ENCODE assay signal across 1 cellular context in the genomic region with DNA sequence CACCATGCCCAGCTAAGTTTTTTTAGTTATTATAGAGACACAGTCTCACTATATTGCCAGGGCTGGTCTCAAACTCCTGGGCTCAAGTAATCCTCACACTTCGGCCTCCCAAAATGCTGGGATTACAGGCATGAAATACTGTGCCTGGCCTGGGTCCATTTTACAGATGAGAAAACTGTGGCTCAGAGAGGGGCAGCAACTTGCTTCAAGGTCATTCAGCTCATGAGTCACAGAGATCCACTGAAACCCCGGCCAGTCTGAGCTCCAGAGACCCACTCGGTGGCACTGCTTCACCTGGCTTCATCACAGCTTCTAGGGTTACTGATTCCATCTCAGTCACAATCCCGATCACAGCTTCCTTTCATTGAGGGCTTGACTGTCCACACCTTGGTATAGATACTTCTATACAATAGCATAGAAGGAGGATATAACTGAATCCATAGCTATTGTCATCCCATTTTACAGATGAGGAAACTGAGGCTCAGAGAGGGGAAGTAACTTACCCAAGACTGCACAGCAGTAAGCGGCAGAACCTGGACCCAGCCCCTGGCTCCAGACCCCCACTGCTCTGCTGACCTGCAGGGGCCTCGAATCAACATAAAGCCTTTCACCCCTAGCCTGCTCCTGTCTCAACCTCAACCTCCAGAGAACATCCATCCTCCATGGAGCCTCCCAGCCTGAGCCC.
TF ChIP-seq lines count a peak whose summit lies in the region.

No MANE protein-coding gene starts in this region.

TF ChIP-seq in HepG2, 621 proteins besides CTCF, POLR2A, EP300 and RAD21:
- TF ChIP-seq CBX2 (IDR thresholded peaks at IDR 0.05; ENCODE audit: low read depth, low read length) (no peak), CBX2 (CRISPR knock-in tag; IDR thresholded peaks at IDR 0.05; ENCODE audit: low read depth) (no peak), ZBTB21 (CRISPR knock-in tag; IDR thresholded peaks at IDR 0.05) (no peak), MYC (CRISPR knock-in tag; IDR thresholded peaks at IDR 0.05; ENCODE audit: borderline replicate concordance) (0 out of 2 replicates have a peak, but pooled peaks have one; percentile 26), ZMYM3 (CRISPR knock-in tag; IDR thresholded peaks at IDR 0.05) (peak; percentile 71; the same call in 1 of the 2 replicates), TP53 (CRISPR knock-in tag; conservative IDR thresholded peaks at IDR 0.05) (0 out of 2 replicates have a peak, but pooled peaks have one; percentile 23), ADNP (CRISPR knock-in tag; IDR thresholded peaks at IDR 0.05) (0 out of 2 replicates have a peak, but pooled peaks have one; percentile 18), ZNF3 (CRISPR knock-in tag; IDR thresholded peaks at IDR 0.05) (no peak), ZNF672 (CRISPR knock-in tag; IDR thresholded peaks at IDR 0.05) (no peak), ZNF543 (CRISPR knock-in tag; IDR thresholded peaks at IDR 0.05) (no peak), ZNF768 (CRISPR knock-in tag; IDR thresholded peaks at IDR 0.05) (peak; percentile 96), SIN3B (IDR thresholded peaks at IDR 0.05; ENCODE audit: low read length) (no peak), KDM1A (CRISPR knock-in tag; IDR thresholded peaks at IDR 0.05) (0 out of 2 replicates have a peak, but pooled peaks have one; percentile 41), ZNF629 (CRISPR knock-in tag; conservative IDR thresholded peaks at IDR 0.05) (peak; percentile 89), RCOR2 (CRISPR knock-in tag; IDR thresholded peaks at IDR 0.05) (peak; percentile 59; the same call in 1 of the 2 replicates), ZNF547 (CRISPR knock-in tag; IDR thresholded peaks at IDR 0.05) (0 out of 2 replicates have a peak, but pooled peaks have one; percentile 3), SNAPC2 (CRISPR knock-in tag; IDR thresholded peaks at IDR 0.05) (no peak), TBX2 (CRISPR knock-in tag; IDR thresholded peaks at IDR 0.05; ENCODE audit: borderline replicate concordance) (0 out of 2 replicates have a peak, but pooled peaks have one; percentile 14)
- TF ChIP-seq, protein P1, sequence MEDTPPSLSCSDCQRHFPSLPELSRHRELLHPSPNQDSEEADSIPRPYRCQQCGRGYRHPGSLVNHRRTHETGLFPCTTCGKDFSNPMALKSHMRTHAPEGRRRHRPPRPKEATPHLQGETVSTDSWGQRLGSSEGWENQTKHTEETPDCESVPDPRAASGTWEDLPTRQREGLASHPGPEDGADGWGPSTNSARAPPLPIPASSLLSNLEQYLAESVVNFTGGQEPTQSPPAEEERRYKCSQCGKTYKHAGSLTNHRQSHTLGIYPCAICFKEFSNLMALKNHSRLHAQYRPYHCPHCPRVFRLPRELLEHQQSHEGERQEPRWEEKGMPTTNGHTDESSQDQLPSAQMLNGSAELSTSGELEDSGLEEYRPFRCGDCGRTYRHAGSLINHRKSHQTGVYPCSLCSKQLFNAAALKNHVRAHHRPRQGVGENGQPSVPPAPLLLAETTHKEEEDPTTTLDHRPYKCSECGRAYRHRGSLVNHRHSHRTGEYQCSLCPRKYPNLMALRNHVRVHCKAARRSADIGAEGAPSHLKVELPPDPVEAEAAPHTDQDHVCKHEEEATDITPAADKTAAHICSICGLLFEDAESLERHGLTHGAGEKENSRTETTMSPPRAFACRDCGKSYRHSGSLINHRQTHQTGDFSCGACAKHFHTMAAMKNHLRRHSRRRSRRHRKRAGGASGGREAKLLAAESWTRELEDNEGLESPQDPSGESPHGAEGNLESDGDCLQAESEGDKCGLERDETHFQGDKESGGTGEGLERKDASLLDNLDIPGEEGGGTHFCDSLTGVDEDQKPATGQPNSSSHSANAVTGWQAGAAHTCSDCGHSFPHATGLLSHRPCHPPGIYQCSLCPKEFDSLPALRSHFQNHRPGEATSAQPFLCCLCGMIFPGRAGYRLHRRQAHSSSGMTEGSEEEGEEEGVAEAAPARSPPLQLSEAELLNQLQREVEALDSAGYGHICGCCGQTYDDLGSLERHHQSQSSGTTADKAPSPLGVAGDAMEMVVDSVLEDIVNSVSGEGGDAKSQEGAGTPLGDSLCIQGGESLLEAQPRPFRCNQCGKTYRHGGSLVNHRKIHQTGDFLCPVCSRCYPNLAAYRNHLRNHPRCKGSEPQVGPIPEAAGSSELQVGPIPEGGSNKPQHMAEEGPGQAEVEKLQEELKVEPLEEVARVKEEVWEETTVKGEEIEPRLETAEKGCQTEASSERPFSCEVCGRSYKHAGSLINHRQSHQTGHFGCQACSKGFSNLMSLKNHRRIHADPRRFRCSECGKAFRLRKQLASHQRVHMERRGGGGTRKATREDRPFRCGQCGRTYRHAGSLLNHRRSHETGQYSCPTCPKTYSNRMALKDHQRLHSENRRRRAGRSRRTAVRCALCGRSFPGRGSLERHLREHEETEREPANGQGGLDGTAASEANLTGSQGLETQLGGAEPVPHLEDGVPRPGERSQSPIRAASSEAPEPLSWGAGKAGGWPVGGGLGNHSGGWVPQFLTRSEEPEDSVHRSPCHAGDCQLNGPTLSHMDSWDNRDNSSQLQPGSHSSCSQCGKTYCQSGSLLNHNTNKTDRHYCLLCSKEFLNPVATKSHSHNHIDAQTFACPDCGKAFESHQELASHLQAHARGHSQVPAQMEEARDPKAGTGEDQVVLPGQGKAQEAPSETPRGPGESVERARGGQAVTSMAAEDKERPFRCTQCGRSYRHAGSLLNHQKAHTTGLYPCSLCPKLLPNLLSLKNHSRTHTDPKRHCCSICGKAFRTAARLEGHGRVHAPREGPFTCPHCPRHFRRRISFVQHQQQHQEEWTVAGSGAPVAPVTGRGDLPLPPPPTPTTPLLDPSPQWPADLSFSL (CRISPR knock-in tag; IDR thresholded peaks at IDR 0.05), result no peak
- TF ChIP-seq, protein P2, sequence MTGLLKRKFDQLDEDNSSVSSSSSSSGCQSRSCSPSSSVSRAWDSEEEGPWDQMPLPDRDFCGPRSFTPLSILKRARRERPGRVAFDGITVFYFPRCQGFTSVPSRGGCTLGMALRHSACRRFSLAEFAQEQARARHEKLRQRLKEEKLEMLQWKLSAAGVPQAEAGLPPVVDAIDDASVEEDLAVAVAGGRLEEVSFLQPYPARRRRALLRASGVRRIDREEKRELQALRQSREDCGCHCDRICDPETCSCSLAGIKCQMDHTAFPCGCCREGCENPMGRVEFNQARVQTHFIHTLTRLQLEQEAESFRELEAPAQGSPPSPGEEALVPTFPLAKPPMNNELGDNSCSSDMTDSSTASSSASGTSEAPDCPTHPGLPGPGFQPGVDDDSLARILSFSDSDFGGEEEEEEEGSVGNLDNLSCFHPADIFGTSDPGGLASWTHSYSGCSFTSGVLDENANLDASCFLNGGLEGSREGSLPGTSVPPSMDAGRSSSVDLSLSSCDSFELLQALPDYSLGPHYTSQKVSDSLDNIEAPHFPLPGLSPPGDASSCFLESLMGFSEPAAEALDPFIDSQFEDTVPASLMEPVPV (CRISPR knock-in tag; IDR thresholded peaks at IDR 0.05), result no peak
- TF ChIP-seq, protein P3, sequence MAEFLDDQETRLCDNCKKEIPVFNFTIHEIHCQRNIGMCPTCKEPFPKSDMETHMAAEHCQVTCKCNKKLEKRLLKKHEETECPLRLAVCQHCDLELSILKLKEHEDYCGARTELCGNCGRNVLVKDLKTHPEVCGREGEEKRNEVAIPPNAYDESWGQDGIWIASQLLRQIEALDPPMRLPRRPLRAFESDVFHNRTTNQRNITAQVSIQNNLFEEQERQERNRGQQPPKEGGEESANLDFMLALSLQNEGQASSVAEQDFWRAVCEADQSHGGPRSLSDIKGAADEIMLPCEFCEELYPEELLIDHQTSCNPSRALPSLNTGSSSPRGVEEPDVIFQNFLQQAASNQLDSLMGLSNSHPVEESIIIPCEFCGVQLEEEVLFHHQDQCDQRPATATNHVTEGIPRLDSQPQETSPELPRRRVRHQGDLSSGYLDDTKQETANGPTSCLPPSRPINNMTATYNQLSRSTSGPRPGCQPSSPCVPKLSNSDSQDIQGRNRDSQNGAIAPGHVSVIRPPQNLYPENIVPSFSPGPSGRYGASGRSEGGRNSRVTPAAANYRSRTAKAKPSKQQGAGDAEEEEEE (CRISPR knock-in tag; IDR thresholded peaks at IDR 0.05; ENCODE audit: borderline replicate concordance), result no peak
- TF ChIP-seq, protein P4, sequence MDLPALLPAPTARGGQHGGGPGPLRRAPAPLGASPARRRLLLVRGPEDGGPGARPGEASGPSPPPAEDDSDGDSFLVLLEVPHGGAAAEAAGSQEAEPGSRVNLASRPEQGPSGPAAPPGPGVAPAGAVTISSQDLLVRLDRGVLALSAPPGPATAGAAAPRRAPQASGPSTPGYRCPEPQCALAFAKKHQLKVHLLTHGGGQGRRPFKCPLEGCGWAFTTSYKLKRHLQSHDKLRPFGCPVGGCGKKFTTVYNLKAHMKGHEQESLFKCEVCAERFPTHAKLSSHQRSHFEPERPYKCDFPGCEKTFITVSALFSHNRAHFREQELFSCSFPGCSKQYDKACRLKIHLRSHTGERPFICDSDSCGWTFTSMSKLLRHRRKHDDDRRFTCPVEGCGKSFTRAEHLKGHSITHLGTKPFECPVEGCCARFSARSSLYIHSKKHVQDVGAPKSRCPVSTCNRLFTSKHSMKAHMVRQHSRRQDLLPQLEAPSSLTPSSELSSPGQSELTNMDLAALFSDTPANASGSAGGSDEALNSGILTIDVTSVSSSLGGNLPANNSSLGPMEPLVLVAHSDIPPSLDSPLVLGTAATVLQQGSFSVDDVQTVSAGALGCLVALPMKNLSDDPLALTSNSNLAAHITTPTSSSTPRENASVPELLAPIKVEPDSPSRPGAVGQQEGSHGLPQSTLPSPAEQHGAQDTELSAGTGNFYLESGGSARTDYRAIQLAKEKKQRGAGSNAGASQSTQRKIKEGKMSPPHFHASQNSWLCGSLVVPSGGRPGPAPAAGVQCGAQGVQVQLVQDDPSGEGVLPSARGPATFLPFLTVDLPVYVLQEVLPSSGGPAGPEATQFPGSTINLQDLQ (CRISPR knock-in tag; IDR thresholded peaks at IDR 0.05), result peak; percentile 35; the same call in 1 of the 2 replicates
- TF ChIP-seq, protein P5, sequence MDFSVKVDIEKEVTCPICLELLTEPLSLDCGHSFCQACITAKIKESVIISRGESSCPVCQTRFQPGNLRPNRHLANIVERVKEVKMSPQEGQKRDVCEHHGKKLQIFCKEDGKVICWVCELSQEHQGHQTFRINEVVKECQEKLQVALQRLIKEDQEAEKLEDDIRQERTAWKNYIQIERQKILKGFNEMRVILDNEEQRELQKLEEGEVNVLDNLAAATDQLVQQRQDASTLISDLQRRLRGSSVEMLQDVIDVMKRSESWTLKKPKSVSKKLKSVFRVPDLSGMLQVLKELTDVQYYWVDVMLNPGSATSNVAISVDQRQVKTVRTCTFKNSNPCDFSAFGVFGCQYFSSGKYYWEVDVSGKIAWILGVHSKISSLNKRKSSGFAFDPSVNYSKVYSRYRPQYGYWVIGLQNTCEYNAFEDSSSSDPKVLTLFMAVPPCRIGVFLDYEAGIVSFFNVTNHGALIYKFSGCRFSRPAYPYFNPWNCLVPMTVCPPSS (IDR thresholded peaks at IDR 0.05), result no peak
